Comparison of ENCODE assay signal across 8 cellular contexts in the genomic region with DNA sequence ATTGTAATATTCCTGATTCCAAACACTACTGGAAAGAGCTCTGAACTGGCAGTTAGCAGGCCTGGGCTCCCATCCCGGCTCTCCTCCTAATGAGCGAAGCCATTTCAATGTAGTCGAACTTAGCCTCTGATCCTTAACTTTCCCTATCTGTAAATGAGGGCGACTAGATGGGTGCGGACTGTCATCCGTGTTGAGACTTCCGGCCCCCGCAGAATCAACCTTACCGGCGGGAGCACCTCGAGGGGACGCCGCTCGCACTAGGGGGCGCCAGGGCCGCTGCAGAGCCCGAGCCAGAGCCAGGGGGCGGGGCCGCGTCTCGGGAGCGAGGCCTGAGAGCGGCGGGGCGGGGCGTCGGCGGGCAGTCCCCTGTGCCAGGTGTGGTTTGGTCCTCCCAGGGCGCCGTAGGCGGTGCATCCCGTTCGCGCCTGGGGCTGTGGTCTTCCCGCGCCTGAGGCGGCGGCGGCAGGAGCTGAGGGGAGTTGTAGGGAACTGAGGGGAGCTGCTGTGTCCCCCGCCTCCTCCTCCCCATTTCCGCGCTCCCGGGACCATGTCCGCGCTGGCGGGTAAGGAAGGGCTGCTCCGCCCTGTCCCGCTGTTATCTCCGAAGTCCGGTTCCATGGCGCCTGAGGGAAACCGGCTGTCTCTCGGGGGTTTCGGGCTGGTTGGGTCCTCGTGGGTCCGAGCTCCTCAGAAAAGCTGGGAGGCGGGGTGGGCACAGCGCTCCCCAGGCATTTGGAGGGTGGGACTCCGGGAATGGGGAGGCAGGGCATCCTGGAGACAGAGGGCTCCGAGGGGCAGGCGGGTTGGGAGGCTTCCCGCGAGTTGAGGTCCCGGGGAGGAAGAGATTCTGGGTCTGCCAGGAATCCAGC. TPM values are rescaled to one million over a fixed set of nuclear protein-coding genes. Genes with fewer than 3 reads are reported as not detected.
A peak's percentile ranks its signal among the peaks of the same experiment; 100 is the strongest.
DNase-seq lines count a peak whose midpoint lies in the region; ATAC-seq and TF ChIP-seq lines count a peak whose summit lies in the region.

A gene (plus strand): TSS at position 437 of the 869 bp plus-strand sequence. CDS start 111 bp downstream, at position 548.

- H3K9me3 ChIP-seq in mononuclear cell (ENCODE audit: low read depth, low read length): no peaks in the 10 kb centered on the region

- ATAC-seq in GM21529 (IDR thresholded peaks at IDR 0.05; ENCODE audit: unreplicated experiment): peak; percentile 92

- H3K4me3 ChIP-seq in epithelial cell of esophagus (ENCODE audit: low read length) (peak within 1 kb of the TSS; percentile 93), mononuclear cell (ENCODE audit: low read length) (peak within 1 kb of the TSS; percentile 92)

- DNase-seq in DMS114 treated with DMSO at 0.1 percent for 48 hours (lab: John Stamatoyannopoulos, UW; ENCODE audit: unreplicated experiment): peak; percentile 71
- DNase-seq in OCI-M1 (lab: John Stamatoyannopoulos, UW): peak; percentile 96
- peak; percentile 98 for DNase-seq in activated T-cell treated with anti-CD3 and anti-CD28 coated beads for 24 hours (ENCODE audit: low read depth)
- DNase-seq in epithelial cell of esophagus (ENCODE audit: low read depth): peak; percentile 91
- DNase-seq in stimulated activated CD8-positive, alpha-beta memory T cell treated with anti-CD3 and anti-CD28 coated beads, Interleukin-4, amount 100 ng/mL, for 1 hour (ENCODE audit: low read depth in 2 of 2, low spot score in 1 of 2): peak; percentile 91 to 96

- TF ChIP-seq CTCF in epithelial cell of esophagus (IDR thresholded peaks at IDR 0.05; ENCODE audit: insufficient read depth, low read depth, low read length, missing control alignments): peak; percentile 55

- peaks cover 60% of the 10 kb centered on the region for H3K4me1 ChIP-seq in mononuclear cell (ENCODE audit: insufficient read depth, low read length)

- H3K27me3 ChIP-seq in mononuclear cell (ENCODE audit: insufficient read depth, low read length): no peaks in the 10 kb centered on the region

- TF ChIP-seq EP300 in Ishikawa (IDR thresholded peaks at IDR 0.05; ENCODE audit: borderline replicate concordance): 0 out of 2 replicates have a peak, but pooled peaks have one; percentile 24

- TF ChIP-seq RAD21 in Ishikawa (IDR thresholded peaks at IDR 0.05; ENCODE audit: low read depth): peak; percentile 75; the same call in 1 of the 2 replicates

TF ChIP-seq in Ishikawa, 13 proteins besides CTCF, POLR2A, EP300 and RAD21:
- TF ChIP-seq, protein P1, sequence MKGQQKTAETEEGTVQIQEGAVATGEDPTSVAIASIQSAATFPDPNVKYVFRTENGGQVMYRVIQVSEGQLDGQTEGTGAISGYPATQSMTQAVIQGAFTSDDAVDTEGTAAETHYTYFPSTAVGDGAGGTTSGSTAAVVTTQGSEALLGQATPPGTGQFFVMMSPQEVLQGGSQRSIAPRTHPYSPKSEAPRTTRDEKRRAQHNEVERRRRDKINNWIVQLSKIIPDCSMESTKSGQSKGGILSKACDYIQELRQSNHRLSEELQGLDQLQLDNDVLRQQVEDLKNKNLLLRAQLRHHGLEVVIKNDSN (IDR thresholded peaks at IDR 0.05): no peak; the same call in 1 of the 2 replicates
- peak; percentile 13; the same call in 1 of the 2 replicates for TF ChIP-seq TEAD4 (IDR thresholded peaks at IDR 0.05)
- TF ChIP-seq CEBPB (IDR thresholded peaks at IDR 0.05): no peak
- TF ChIP-seq, protein P2, sequence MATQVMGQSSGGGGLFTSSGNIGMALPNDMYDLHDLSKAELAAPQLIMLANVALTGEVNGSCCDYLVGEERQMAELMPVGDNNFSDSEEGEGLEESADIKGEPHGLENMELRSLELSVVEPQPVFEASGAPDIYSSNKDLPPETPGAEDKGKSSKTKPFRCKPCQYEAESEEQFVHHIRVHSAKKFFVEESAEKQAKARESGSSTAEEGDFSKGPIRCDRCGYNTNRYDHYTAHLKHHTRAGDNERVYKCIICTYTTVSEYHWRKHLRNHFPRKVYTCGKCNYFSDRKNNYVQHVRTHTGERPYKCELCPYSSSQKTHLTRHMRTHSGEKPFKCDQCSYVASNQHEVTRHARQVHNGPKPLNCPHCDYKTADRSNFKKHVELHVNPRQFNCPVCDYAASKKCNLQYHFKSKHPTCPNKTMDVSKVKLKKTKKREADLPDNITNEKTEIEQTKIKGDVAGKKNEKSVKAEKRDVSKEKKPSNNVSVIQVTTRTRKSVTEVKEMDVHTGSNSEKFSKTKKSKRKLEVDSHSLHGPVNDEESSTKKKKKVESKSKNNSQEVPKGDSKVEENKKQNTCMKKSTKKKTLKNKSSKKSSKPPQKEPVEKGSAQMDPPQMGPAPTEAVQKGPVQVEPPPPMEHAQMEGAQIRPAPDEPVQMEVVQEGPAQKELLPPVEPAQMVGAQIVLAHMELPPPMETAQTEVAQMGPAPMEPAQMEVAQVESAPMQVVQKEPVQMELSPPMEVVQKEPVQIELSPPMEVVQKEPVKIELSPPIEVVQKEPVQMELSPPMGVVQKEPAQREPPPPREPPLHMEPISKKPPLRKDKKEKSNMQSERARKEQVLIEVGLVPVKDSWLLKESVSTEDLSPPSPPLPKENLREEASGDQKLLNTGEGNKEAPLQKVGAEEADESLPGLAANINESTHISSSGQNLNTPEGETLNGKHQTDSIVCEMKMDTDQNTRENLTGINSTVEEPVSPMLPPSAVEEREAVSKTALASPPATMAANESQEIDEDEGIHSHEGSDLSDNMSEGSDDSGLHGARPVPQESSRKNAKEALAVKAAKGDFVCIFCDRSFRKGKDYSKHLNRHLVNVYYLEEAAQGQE (IDR thresholded peaks at IDR 0.05; ENCODE audit: low read depth): no peak
- no peak for TF ChIP-seq EGR1 (IDR thresholded peaks at IDR 0.05)
- peak; percentile 61; the same call in 1 of the 2 replicates for TF ChIP-seq ZBTB7A (IDR thresholded peaks at IDR 0.05; ENCODE audit: low read depth)
- TF ChIP-seq, protein P3, sequence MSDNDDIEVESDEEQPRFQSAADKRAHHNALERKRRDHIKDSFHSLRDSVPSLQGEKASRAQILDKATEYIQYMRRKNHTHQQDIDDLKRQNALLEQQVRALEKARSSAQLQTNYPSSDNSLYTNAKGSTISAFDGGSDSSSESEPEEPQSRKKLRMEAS (IDR thresholded peaks at IDR 0.05): no peak; the same call in 1 of the 2 replicates
- peak; percentile 32 for TF ChIP-seq YY1 (IDR thresholded peaks at IDR 0.05; ENCODE audit: low read depth)
- TF ChIP-seq FOXM1 (IDR thresholded peaks at IDR 0.05; ENCODE audit: borderline replicate concordance, low read depth): no peak
- peak; percentile 52 for TF ChIP-seq TAF1 (IDR thresholded peaks at IDR 0.05; ENCODE audit: low read depth)
- TF ChIP-seq CREB1 (IDR thresholded peaks at IDR 0.05; ENCODE audit: low read depth): no peak
- peak; percentile 49 for TF ChIP-seq NFIC (IDR thresholded peaks at IDR 0.05)
- peak; percentile 29; the same call in 1 of the 2 replicates for TF ChIP-seq TCF12 (IDR thresholded peaks at IDR 0.05; ENCODE audit: low read depth)
TF ChIP-seq in Ishikawa: peak in this region for 6.

RNA-seq across cellular contexts. Expression of the gene that starts here (rescaled TPM):
- total RNA-seq in mononuclear cell: 19.7 TPM

Comparison
In these comparisons a context has a peak if more than half of its experiments do, and no peak if none do; other contexts are left out.
1. Peak in every context shown above with its lines: DNase-seq, ATAC-seq and H3K4me3 ChIP-seq.